ENCODE assay signal across 1 cellular context in genomic region chr9:35832814-35833213, GRCh38.
TF ChIP-seq lines count a peak whose summit lies in the region.

No MANE protein-coding gene starts in this region.

TF ChIP-seq in HepG2, 621 proteins besides CTCF, POLR2A, EP300 and RAD21:
- no peak for TF ChIP-seq ZNF225 (CRISPR knock-in tag; IDR thresholded peaks at IDR 0.05)
- TF ChIP-seq SNAI1 (CRISPR knock-in tag; IDR thresholded peaks at IDR 0.05; ENCODE audit: borderline replicate concordance), result no peak
- TF ChIP-seq ZNF282 (IDR thresholded peaks at IDR 0.05; ENCODE audit: partially characterized antibody), result no peak
- no peak for TF ChIP-seq TCF12 (IDR thresholded peaks at IDR 0.05)
- no peak for TF ChIP-seq TCF12 (CRISPR knock-in tag; IDR thresholded peaks at IDR 0.05)
- no peak for TF ChIP-seq MTA3 (CRISPR knock-in tag; IDR thresholded peaks at IDR 0.05)
- TF ChIP-seq ZNF678 (CRISPR knock-in tag; IDR thresholded peaks at IDR 0.05), result no peak
- no peak for TF ChIP-seq ZFP62 (CRISPR knock-in tag; IDR thresholded peaks at IDR 0.05)
- no peak for TF ChIP-seq STAT5B (CRISPR knock-in tag; IDR thresholded peaks at IDR 0.05)
- TF ChIP-seq, protein P1, sequence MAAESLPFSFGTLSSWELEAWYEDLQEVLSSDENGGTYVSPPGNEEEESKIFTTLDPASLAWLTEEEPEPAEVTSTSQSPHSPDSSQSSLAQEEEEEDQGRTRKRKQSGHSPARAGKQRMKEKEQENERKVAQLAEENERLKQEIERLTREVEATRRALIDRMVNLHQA (CRISPR knock-in tag; IDR thresholded peaks at IDR 0.05), result no peak
- no peak for TF ChIP-seq ZNF747 (CRISPR knock-in tag; IDR thresholded peaks at IDR 0.05; ENCODE audit: borderline replicate concordance)
- TF ChIP-seq, protein P2, sequence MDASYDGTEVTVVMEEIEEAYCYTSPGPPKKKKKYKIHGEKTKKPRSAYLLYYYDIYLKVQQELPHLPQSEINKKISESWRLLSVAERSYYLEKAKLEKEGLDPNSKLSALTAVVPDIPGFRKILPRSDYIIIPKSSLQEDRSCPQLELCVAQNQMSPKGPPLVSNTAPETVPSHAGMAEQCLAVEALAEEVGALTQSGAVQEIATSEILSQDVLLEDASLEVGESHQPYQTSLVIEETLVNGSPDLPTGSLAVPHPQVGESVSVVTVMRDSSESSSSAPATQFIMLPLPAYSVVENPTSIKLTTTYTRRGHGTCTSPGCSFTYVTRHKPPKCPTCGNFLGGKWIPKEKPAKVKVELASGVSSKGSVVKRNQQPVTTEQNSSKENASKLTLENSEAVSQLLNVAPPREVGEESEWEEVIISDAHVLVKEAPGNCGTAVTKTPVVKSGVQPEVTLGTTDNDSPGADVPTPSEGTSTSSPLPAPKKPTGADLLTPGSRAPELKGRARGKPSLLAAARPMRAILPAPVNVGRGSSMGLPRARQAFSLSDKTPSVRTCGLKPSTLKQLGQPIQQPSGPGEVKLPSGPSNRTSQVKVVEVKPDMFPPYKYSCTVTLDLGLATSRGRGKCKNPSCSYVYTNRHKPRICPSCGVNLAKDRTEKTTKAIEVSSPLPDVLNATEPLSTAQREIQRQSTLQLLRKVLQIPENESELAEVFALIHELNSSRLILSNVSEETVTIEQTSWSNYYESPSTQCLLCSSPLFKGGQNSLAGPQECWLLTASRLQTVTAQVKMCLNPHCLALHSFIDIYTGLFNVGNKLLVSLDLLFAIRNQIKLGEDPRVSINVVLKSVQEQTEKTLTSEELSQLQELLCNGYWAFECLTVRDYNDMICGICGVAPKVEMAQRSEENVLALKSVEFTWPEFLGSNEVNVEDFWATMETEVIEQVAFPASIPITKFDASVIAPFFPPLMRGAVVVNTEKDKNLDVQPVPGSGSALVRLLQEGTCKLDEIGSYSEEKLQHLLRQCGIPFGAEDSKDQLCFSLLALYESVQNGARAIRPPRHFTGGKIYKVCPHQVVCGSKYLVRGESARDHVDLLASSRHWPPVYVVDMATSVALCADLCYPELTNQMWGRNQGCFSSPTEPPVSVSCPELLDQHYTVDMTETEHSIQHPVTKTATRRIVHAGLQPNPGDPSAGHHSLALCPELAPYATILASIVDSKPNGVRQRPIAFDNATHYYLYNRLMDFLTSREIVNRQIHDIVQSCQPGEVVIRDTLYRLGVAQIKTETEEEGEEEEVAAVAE (CRISPR knock-in tag; IDR thresholded peaks at IDR 0.05; ENCODE audit: borderline replicate concordance), result no peak
- no peak for TF ChIP-seq BORCS8-MEF2B (CRISPR knock-in tag; IDR thresholded peaks at IDR 0.05)
- TF ChIP-seq MLLT10 (CRISPR knock-in tag; IDR thresholded peaks at IDR 0.05), result no peak
- TF ChIP-seq RFXANK (CRISPR knock-in tag; IDR thresholded peaks at IDR 0.05), result no peak
- no peak for TF ChIP-seq MAFG (CRISPR knock-in tag; IDR thresholded peaks at IDR 0.05)
- TF ChIP-seq ZFP36L1 (CRISPR knock-in tag; IDR thresholded peaks at IDR 0.05), result no peak
- TF ChIP-seq THAP9 (CRISPR knock-in tag; IDR thresholded peaks at IDR 0.05; ENCODE audit: borderline replicate concordance), result no peak
- no peak for TF ChIP-seq CENPBD1 (CRISPR knock-in tag; IDR thresholded peaks at IDR 0.05; ENCODE audit: borderline replicate concordance, low read depth)
